Comparison of ENCODE assay signal across 8 cellular contexts in genomic region chr7:103065666-103066065, GRCh38. TPM values are rescaled to one million over a fixed set of nuclear protein-coding genes. Genes with fewer than 3 reads are reported as not detected.
A peak's percentile ranks its signal among the peaks of the same experiment; 100 is the strongest.
DNase-seq lines count a peak whose midpoint lies in the region; ATAC-seq, FAIRE-seq and TF ChIP-seq lines count a peak whose summit lies in the region.

No MANE protein-coding gene starts in this region.

- no peaks in the 10 kb centered on the region for H3K27me3 Mint-ChIP-seq in MCF 10A (ENCODE audit: insufficient read depth, unreplicated experiment)

- no peak overlapping the region for H4K91ac ChIP-seq in H1 (replicated peaks; ENCODE audit: insufficient read length, low read length)

- H3K4me3 ChIP-seq in breast epithelium (no peak overlapping the region), H1 (ENCODE audit: extremely low read depth in 1 of 4, insufficient read depth in 2 of 4, low read depth in 3 of 4, low read length in 4 of 4) (no peak overlapping the region), osteoblast (ENCODE audit: insufficient read depth, low read length) (no peak overlapping the region)

- no peak overlapping the region for H3K4me2 ChIP-seq in H1 (ENCODE audit: insufficient read depth in 1 of 2, low read depth in 2 of 2, low read length in 2 of 2)
- no peak overlapping the region for H3K4me2 ChIP-seq in osteoblast (ENCODE audit: insufficient read depth, low read length)

- H2BK5ac ChIP-seq in H1 (ENCODE audit: low read depth, low read length), result no peak overlapping the region

- DNase-seq in MCF 10A (ENCODE audit: unreplicated experiment), result peak; percentile 57
- no peak for DNase-seq in breast epithelium (ENCODE audit: low spot score in 2 of 2)
- peak; percentile 19 for DNase-seq in LoVo (ENCODE audit: low spot score)
- DNase-seq in H1 (ENCODE audit: low read depth in 1 of 2, low spot score in 2 of 2), result peak in 1 of 2 experiments; percentile 70
- no peak for DNase-seq in osteoblast (ENCODE audit: insufficient read length, low spot score, missing footprints)
- no peak for DNase-seq in cerebellum (ENCODE audit: low spot score)
- DNase-seq in GM19239 (ENCODE audit: insufficient read length, low spot score), result no peak

- no peak overlapping the region for H2BK15ac ChIP-seq in H1 (ENCODE audit: low read length)

- H4K20me1 ChIP-seq in H1 (replicated peaks in 1 of 2; ENCODE audit: control insufficient read depth in 1 of 2, insufficient read depth in 2 of 2, low read length in 2 of 2), result no peaks in the 10 kb centered on the region
- no peaks in the 10 kb centered on the region for H4K20me1 ChIP-seq in osteoblast (ENCODE audit: insufficient read depth, low read length)

- no peak overlapping the region for H2BK120ac ChIP-seq in H1 (replicated peaks; ENCODE audit: low read depth, low read length)

- H3K9me3 Mint-ChIP-seq in MCF 10A (ENCODE audit: unreplicated experiment), result no peaks in the 10 kb centered on the region

- H2BK12ac ChIP-seq in H1 (ENCODE audit: low read depth, low read length), result no peak overlapping the region

- no peak overlapping the region for H3K9ac ChIP-seq in H1 (replicated peaks in 1 of 4; ENCODE audit: extremely low read depth in 1 of 4, low read depth in 3 of 4, low read length in 3 of 4)

- no peak overlapping the region for H3K18ac ChIP-seq in H1 (ENCODE audit: extremely low read depth, low read length)

- H3K23ac ChIP-seq in H1 (ENCODE audit: insufficient read length), result no peak overlapping the region

- H3K14ac ChIP-seq in H1 (ENCODE audit: insufficient read length), result no peak overlapping the region

- H3K4me1 ChIP-seq in breast epithelium (no peaks in the 10 kb centered on the region), H1 (replicated peaks in 1 of 4; ENCODE audit: control insufficient read depth in 3 of 4, insufficient read depth in 4 of 4, low read length in 3 of 4) (no peaks in the 10 kb centered on the region; a peak in 1 of 7 replicates), osteoblast (ENCODE audit: insufficient read depth, low read length) (no peaks in the 10 kb centered on the region)

- H3K23me2 ChIP-seq in H1 (ENCODE audit: low read depth, low read length), result no peaks in the 10 kb centered on the region

- intact Hi-C loops in MCF 10A (cut with micrococcal nuclease) (loop anchor here (10.0 kb wide), 2 partner anchors 151 to 321 kb away; partner anchors contain the start of genes FAM185A and LRRC17), breast epithelium (cut with DNase I; ENCODE audit: low total_unique reads) (no loop called here)

- CTCF ChIA-PET in MCF 10A (lab: Yijun Ruan, JAX), result interaction anchor here (1.1 kb wide), 1 partner anchor 81 kb away, joined by 3 read pairs; no protein-coding TSS in a partner anchor
- CTCF ChIA-PET in H1 (lab: Charles Lee; ENCODE audit: partially characterized antibody), result interaction anchor here (0.7 to 1.2 kb wide), 9 partner anchors 8 to 250 kb away, joined by 3 to 4 read pairs (median 3); partner anchors contain the start of gene ARMC10

- H3K27me3 ChIP-seq in breast epithelium (no peaks in the 10 kb centered on the region), H1 (replicated peaks in 1 of 4; ENCODE audit: control insufficient read depth in 3 of 4, extremely low read depth in 1 of 4, insufficient read depth in 3 of 4, low read length in 3 of 4) (no peaks in the 10 kb centered on the region), osteoblast (ENCODE audit: insufficient read depth, low read length) (no peaks in the 10 kb centered on the region)

- H3K79me1 ChIP-seq in H1 (ENCODE audit: low read depth, low read length), result no peaks in the 10 kb centered on the region

- H2BK20ac ChIP-seq in H1 (ENCODE audit: low read length), result no peak overlapping the region

- H3K4me1 Mint-ChIP-seq in MCF 10A (ENCODE audit: insufficient read depth, unreplicated experiment), result no peaks in the 10 kb centered on the region

- no peak for TF ChIP-seq POLR2A in breast epithelium (IDR thresholded peaks at IDR 0.05)
- TF ChIP-seq POLR2A in H1 (IDR thresholded peaks at IDR 0.05; ENCODE audit: control extremely low read depth in 1 of 2, low read depth in 2 of 2, low read length in 2 of 2), result no peak

- 28% methylated on average over 1 of the region's 1 CpG; no CpG with 5 or more reads in 1 of the 2 experiments for WGBS in H1 (ENCODE audit: extremely low coverage in 1 of 2, insufficient coverage in 1 of 2, insufficient read length in 1 of 2, insufficient replicate concordance in 2 of 2, low coverage in 1 of 2, low lambda C conversion rate in 2 of 2, missing lambda C conversion rate in 1 of 2), 2 experiments

- no peak overlapping the region for H2AK5ac ChIP-seq in H1 (ENCODE audit: low read depth, low read length)

- no peaks in the 10 kb centered on the region for H3K79me2 ChIP-seq in H1 (ENCODE audit: control insufficient read depth in 1 of 2, insufficient read depth in 2 of 2, low read length in 2 of 2)
- H3K79me2 ChIP-seq in osteoblast (ENCODE audit: insufficient read depth, low read length), result no peaks in the 10 kb centered on the region

- no peak overlapping the region for H3K56ac ChIP-seq in H1 (replicated peaks; ENCODE audit: insufficient read length, low read depth, low read length)

- H3K9me3 ChIP-seq in breast epithelium (no peaks in the 10 kb centered on the region), H1 (ENCODE audit: insufficient read depth in 2 of 2, low read depth in 1 of 2, low read length in 1 of 2) (peaks cover 2 to 14% of the 10 kb centered on the region in 2 experiments; a peak in 3 of 4 replicates), osteoblast (ENCODE audit: low read depth, low read length) (no peaks in the 10 kb centered on the region)

- POLR2A ChIA-PET in MCF 10A (lab: Yijun Ruan, JAX) (no interaction called here), H1 (lab: Charles Lee; ENCODE audit: partially characterized antibody) (interaction anchor here (1.8 kb wide), 1 partner anchor 9 kb away, joined by 10 read pairs; the partner anchor contains the start of genes ARMC10 and FBXL13)

- BruUV-seq in MCF 10A (replicated peaks; lab: Mats Ljungman, UMichigan), result no TSS peak

- TF ChIP-seq RAD21 in H1 (IDR thresholded peaks at IDR 0.05 in 1 of 2, conservative IDR thresholded peaks at IDR 0.05 in 1 of 2; ENCODE audit: low read depth in 2 of 2, low read length in 2 of 2), result peak; percentile 56 to 72; a peak in 3 of 4 replicates

- peak; percentile 39 for TF ChIP-seq CTCF in MCF 10A (IDR thresholded peaks at IDR 0.05; ENCODE audit: unreplicated experiment)
- no peak for TF ChIP-seq CTCF in breast epithelium (IDR thresholded peaks at IDR 0.05)
- TF ChIP-seq CTCF in H1 (IDR thresholded peaks at IDR 0.05; ENCODE audit: control extremely low read depth in 1 of 3, insufficient read depth in 1 of 3, low read depth in 1 of 3, low read length in 3 of 3), result peak; percentile 51 to 60 (median 57)
- TF ChIP-seq CTCF in osteoblast (IDR thresholded peaks at IDR 0.05; ENCODE audit: extremely low read depth, low read depth, low read length), result peak; percentile 62

- H3K36me3 ChIP-seq in breast epithelium (no peaks in the 10 kb centered on the region), H1 (ENCODE audit: control insufficient read depth in 2 of 4, insufficient read depth in 4 of 4, low read length in 3 of 4) (no peaks in the 10 kb centered on the region; a peak in 1 of 8 replicates), osteoblast (ENCODE audit: insufficient read depth, low read length) (no peaks in the 10 kb centered on the region)

- H3K4ac ChIP-seq in H1 (replicated peaks; ENCODE audit: insufficient read length, low read depth, low read length), result no peak overlapping the region

- H2AFZ ChIP-seq in H1 (ENCODE audit: low read length) (no peak overlapping the region), osteoblast (ENCODE audit: low read length) (no peak overlapping the region)

- H4K8ac ChIP-seq in H1 (ENCODE audit: extremely low read depth, insufficient read depth, low read length), result no peak overlapping the region

- H3K27ac ChIP-seq in breast epithelium, result no peak overlapping the region
- H3K27ac ChIP-seq in H1 (ENCODE audit: low read depth, low read length), result no peak overlapping the region
- no peak overlapping the region for H3K27ac ChIP-seq in osteoblast (ENCODE audit: low read depth, low read length)

- no peaks in the 10 kb centered on the region for H3K36me3 Mint-ChIP-seq in MCF 10A (ENCODE audit: insufficient read depth, unreplicated experiment)

- no peak overlapping the region for H3K4me3 Mint-ChIP-seq in MCF 10A (ENCODE audit: unreplicated experiment)

- H4K5ac ChIP-seq in H1 (ENCODE audit: insufficient read length, low read depth, low read length), result no peak overlapping the region

- peak; percentile 41 to 43 for ATAC-seq in activated CD4-positive, CD25-positive, alpha-beta regulatory T cell treated with anti-CD3 and anti-CD28 coated beads, Interleukin-2, amount 50 U/mL, for 24 hours

- FAIRE-seq in H1 (lab: Jason Lieb, UNC) (no peak), GM19239 (lab: Jason Lieb, UNC) (no peak)

- H3K27ac Mint-ChIP-seq in MCF 10A (ENCODE audit: low read depth, unreplicated experiment), result no peak overlapping the region

- TF ChIP-seq EP300 in H1 (IDR thresholded peaks at IDR 0.05; ENCODE audit: borderline replicate concordance in 1 of 2, low read depth in 2 of 2, low read length in 2 of 2), result no peak

RNA-seq across cellular contexts. Expression of gene FBXL13, which starts 8.9 kb away (rescaled TPM):
- total RNA-seq in MCF 10A (2022) (0.35 and 0.74 TPM in 2 replicates), breast epithelium (1 to 10 TPM; 1.1 to 4.2 (median 3.3) TPM), osteoblast (2.1 and 2.2 TPM in 2 replicates), cerebellum (9.2 TPM)
- total RNA-seq in H1 (2021; fragmentation: NEBNext Ultra II Directional; extraction: Animal tissue kit (Norgen Biotek cat#: 25700)), result 1.2 and 2.8 TPM in 2 replicates
- polyA plus RNA-seq in H1 (2011; rRNA removed), result 1.1 and 1.2 TPM in 2 replicates
- 0.93 TPM for polyA plus RNA-seq in H1 (2011; cell fraction: cytosol; rRNA removed)
- 1.8 TPM for polyA plus RNA-seq in H1 (2011; cell fraction: nucleus; rRNA removed)
- 0.94 to 2.4 TPM (median 1.5 TPM) in 4 replicates for polyA plus RNA-seq in H1 (2012, experiment 1 of 2)
- polyA plus RNA-seq in H1 (2012, experiment 2 of 2), result not detected
- 0.75 TPM for polyA plus RNA-seq in H1 (2013, experiment 1 of 2)
- polyA plus RNA-seq in H1 (2013, experiment 2 of 2), result 0.98 TPM
- polyA minus RNA-seq in H1 (2011; rRNA and poly(A)+ RNA removed), result 6.0 and 7.0 TPM in 2 replicates
- 1.9 TPM for polyA minus RNA-seq in H1 (2011; cell fraction: cytosol; rRNA and poly(A)+ RNA removed)
- polyA minus RNA-seq in H1 (2011; cell fraction: nucleus; rRNA and poly(A)+ RNA removed), result 15.1 TPM

RNA-seq across cellular contexts. Expression of gene ARMC10, which starts 9.3 kb away (rescaled TPM):
- total RNA-seq in MCF 10A (2022) (43.4 and 52.0 TPM in 2 replicates), breast epithelium (10 to 100 TPM; 47.0 to 55.4 (median 49.8) TPM), osteoblast (34.4 and 45.1 TPM in 2 replicates), cerebellum (29.3 TPM)
- 43.4 and 44.3 TPM in 2 replicates for total RNA-seq in H1 (2021; fragmentation: NEBNext Ultra II Directional; extraction: Animal tissue kit (Norgen Biotek cat#: 25700))
- 12.1 and 16.4 TPM in 2 replicates for polyA plus RNA-seq in H1 (2011; rRNA removed)
- 26.8 TPM for polyA plus RNA-seq in H1 (2011; cell fraction: cytosol; rRNA removed)
- 9.2 TPM for polyA plus RNA-seq in H1 (2011; cell fraction: nucleus; rRNA removed)
- 20.8 to 32.6 TPM (median 23.7 TPM) in 4 replicates for polyA plus RNA-seq in H1 (2012, experiment 1 of 2)
- polyA plus RNA-seq in H1 (2012, experiment 2 of 2), result 15.7 TPM
- polyA plus RNA-seq in H1 (2013, experiment 1 of 2), result 19.5 TPM
- polyA plus RNA-seq in H1 (2013, experiment 2 of 2), result 20.3 TPM
- 22.7 and 26.6 TPM in 2 replicates for polyA minus RNA-seq in H1 (2011; rRNA and poly(A)+ RNA removed)
- 27.0 TPM for polyA minus RNA-seq in H1 (2011; cell fraction: cytosol; rRNA and poly(A)+ RNA removed)
- polyA minus RNA-seq in H1 (2011; cell fraction: nucleus; rRNA and poly(A)+ RNA removed), result 21.3 TPM

Comparison
In these comparisons a context has a peak if more than half of its experiments do, and no peak if none do; other contexts are left out.
1. DNase-seq: peak in MCF 10A (single experiment) and LoVo (single experiment); none in breast epithelium (0 of 2), osteoblast (single experiment), cerebellum (single experiment) and GM19239 (single experiment).
2. CTCF ChIP-seq: peak in MCF 10A (single experiment), H1 (3 of 3) and osteoblast (single experiment); none in breast epithelium (0 of 3).